Comparison of ENCODE assay signal across 12 cellular contexts in the genomic region with DNA sequence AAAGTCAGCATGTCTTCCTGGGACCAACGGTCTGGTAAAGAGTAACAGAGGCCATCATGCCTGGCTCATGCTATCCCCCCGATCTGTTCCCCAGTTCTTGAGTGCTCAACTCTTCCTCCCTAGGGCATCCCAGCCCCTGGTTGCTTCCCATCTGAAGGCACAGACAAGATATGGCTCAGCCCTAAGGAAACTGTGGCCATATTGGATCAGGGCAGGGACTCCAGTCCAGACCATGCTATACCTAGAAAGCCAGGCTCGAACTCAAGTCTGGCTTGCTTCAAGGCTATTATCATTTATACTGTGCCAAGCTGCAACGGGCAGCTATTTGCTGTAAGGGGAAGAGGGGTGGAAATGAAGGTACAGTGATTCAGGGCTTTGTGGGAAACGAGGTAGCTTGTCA. TPM values are rescaled to one million over a fixed set of nuclear protein-coding genes. Genes with fewer than 3 reads are reported as not detected.
A peak's percentile ranks its signal among the peaks of the same experiment; 100 is the strongest.
DNase-seq lines count a peak whose midpoint lies in the region; ATAC-seq, FAIRE-seq and TF ChIP-seq lines count a peak whose summit lies in the region.
"Had no signal": no experiment of that assay in that cellular context is flagged by ENCODE, and none has a peak within 500 bp of the region (broad histone marks: within the 10 kb centered on the region; RNA-seq: fewer than 3 reads in every experiment).

No MANE protein-coding gene starts in this region.

- H3K4me3 Mint-ChIP-seq in CD14-positive monocyte, result no peak overlapping the region
- H3K4me3 Mint-ChIP-seq in activated CD4-positive, alpha-beta memory T cell treated with anti-CD3 and anti-CD28 coated beads for 36 hours, result peak overlapping the region; percentile 98
- peak overlapping the region; percentile 77 to 96 (median 90) for H3K4me3 Mint-ChIP-seq in naive B cell

- intact Hi-C loops in CD14-positive monocyte (cut with micrococcal nuclease), result loop anchor here in 1 of 2 donors (5.0 kb wide), 1 partner anchor 61 kb away; no protein-coding TSS in a partner anchor
- intact Hi-C loops in activated CD4-positive, alpha-beta memory T cell treated with anti-CD3 and anti-CD28 coated beads for 36 hours (cut with micrococcal nuclease), result no loop called here

- ATAC-seq in naive B cell (ENCODE audit: low read depth in 2 of 2) (no peak), GM18498 (IDR thresholded peaks at IDR 0.05; ENCODE audit: unreplicated experiment) (no peak)

- in situ Hi-C loops in ACHN (cut with HindIII; ENCODE audit: low pct_ligation_motif_present, low pct_unique_long_range_greater_than_20kb, low sequenced_read_pairs), result no loop called here

- H3K27ac Mint-ChIP-seq in CD14-positive monocyte, result peak overlapping the region in 5 of 7 donors; percentile 9 to 82 (median 17)
- peak overlapping the region; percentile 94 for H3K27ac Mint-ChIP-seq in activated CD4-positive, alpha-beta memory T cell treated with anti-CD3 and anti-CD28 coated beads for 36 hours
- H3K27ac Mint-ChIP-seq in naive B cell, result peak overlapping the region; percentile 90 to 98 (median 98)

- H3K9me3 Mint-ChIP-seq in CD14-positive monocyte (peaks cover 0 to 2% (median 0%) of the 10 kb centered on the region in 7 donors), naive B cell (no peaks in the 10 kb centered on the region)
- no peaks in the 10 kb centered on the region for H3K9me3 Mint-ChIP-seq in activated CD4-positive, alpha-beta memory T cell treated with anti-CD3 and anti-CD28 coated beads for 36 hours

- no peak for DNase-seq in CD14-positive monocyte (ENCODE audit: low spot score)
- no peak for DNase-seq in HFF-Myc (ENCODE audit: extremely low read depth, low read depth)
- no peak for DNase-seq in activated CD4-positive, alpha-beta memory T cell treated with anti-CD3 and anti-CD28 coated beads for 36 hours
- DNase-seq in naive B cell, result no peak
- no peak for DNase-seq in NCI-H1092 (lab: John Stamatoyannopoulos, UW)
- DNase-seq in H54 (ENCODE audit: insufficient read length, low spot score), result no peak
- no peak for DNase-seq in ACHN
- DNase-seq: NCI-H1048; stimulated activated CD4-positive, alpha-beta T cell treated with anti-CD3 and anti-CD28 coated beads, Interleukin-4, amount 100 ng/mL, for 4 hours had no signal

- H3K4me1 Mint-ChIP-seq in CD14-positive monocyte (peaks cover 45% of the 10 kb centered on the region), naive B cell (peaks cover 42 to 64% (median 60%) of the 10 kb centered on the region in 3 donors)
- peaks cover 49% of the 10 kb centered on the region for H3K4me1 Mint-ChIP-seq in activated CD4-positive, alpha-beta memory T cell treated with anti-CD3 and anti-CD28 coated beads for 36 hours (ENCODE audit: low read depth)

- no peak for FAIRE-seq in H54 (lab: Jason Lieb, UNC)

- peaks cover 0 to 2% (median 0%) of the 10 kb centered on the region in 3 donors for H3K27me3 Mint-ChIP-seq in CD14-positive monocyte (ENCODE audit: low read depth in 3 of 3)
- H3K27me3 Mint-ChIP-seq in activated CD4-positive, alpha-beta memory T cell treated with anti-CD3 and anti-CD28 coated beads for 36 hours, result no peaks in the 10 kb centered on the region
- H3K27me3 Mint-ChIP-seq in naive B cell, result no peaks in the 10 kb centered on the region

- POLR2A ChIA-PET in activated CD4-positive, alpha-beta memory T cell treated with anti-CD3 and anti-CD28 coated beads for 36 hours (lab: Charles Lee), result interaction anchor here (0.7 to 1.6 kb wide), 4 partner anchors 13 to 108 kb away, joined by 3 to 7 read pairs (median 4); a partner anchor contains a TSS

- H3K36me3 Mint-ChIP-seq in CD14-positive monocyte (peaks cover 44 to 52% of the 10 kb centered on the region in 2 donors), naive B cell (peaks cover 10 to 24% of the 10 kb centered on the region in 2 donors)
- H3K36me3 Mint-ChIP-seq in activated CD4-positive, alpha-beta memory T cell treated with anti-CD3 and anti-CD28 coated beads for 36 hours, result peaks cover 52% of the 10 kb centered on the region

- peak overlapping the region; percentile 79 for H3K4me3 ChIP-seq in HFF-Myc (replicated peaks; ENCODE audit: low read depth, low read length)
- H3K4me3 ChIP-seq: thoracic aorta had no signal

- CTCF ChIA-PET in activated CD4-positive, alpha-beta memory T cell treated with anti-CD3 and anti-CD28 coated beads for 36 hours (lab: Charles Lee), result interaction anchor here (1.0 to 2.6 kb wide), 9 partner anchors 9 to 141 kb away, joined by 3 to 20 read pairs (median 6); a partner anchor contains a TSS

- no peak for TF ChIP-seq POLR2A in H54 (IDR thresholded peaks at IDR 0.05; ENCODE audit: low read depth, low read length)

- no peak for TF ChIP-seq CTCF in CD14-positive monocyte (IDR thresholded peaks at IDR 0.05)
- no peak for TF ChIP-seq CTCF in HFF-Myc (IDR thresholded peaks at IDR 0.05; ENCODE audit: low read depth, low read length, missing control alignments)

RNA-seq across cellular contexts. Expression of a gene that starts 2.8 kb away (rescaled TPM):
- polyA plus RNA-seq in CD14-positive monocyte, result 10 to 100 TPM in 1 of 2 donors, 1 to 10 TPM in 1; 6.0 to 12.5 TPM
- total RNA-seq in activated CD4-positive, alpha-beta memory T cell treated with anti-CD3 and anti-CD28 coated beads for 36 hours, result 100 to 1,000 TPM; 112 to 118 TPM
- polyA plus RNA-seq in naive B cell (ENCODE audit: low read depth in 6 of 6), result 10 to 100 TPM; 20.2 to 77.3 (median 43.0) TPM

RNA-seq across cellular contexts. Expression of a gene that starts 17.0 kb away (rescaled TPM):
- polyA plus RNA-seq in CD14-positive monocyte (1 to 10 TPM; 8.5 to 9.9 TPM), naive B cell (ENCODE audit: low read depth in 6 of 6) (10 to 100 TPM in 3 of 6 donors, 1 to 10 TPM in 3; 6.6 to 14.4 (median 9.4) TPM)
- 10 to 100 TPM; 63.4 to 69.7 TPM for total RNA-seq in activated CD4-positive, alpha-beta memory T cell treated with anti-CD3 and anti-CD28 coated beads for 36 hours

RNA-seq across cellular contexts. Expression of a gene that starts 29.9 kb away (rescaled TPM):
- 10 to 100 TPM; 41.3 to 41.7 TPM for polyA plus RNA-seq in CD14-positive monocyte
- 10 to 100 TPM; 21.8 to 21.9 TPM for total RNA-seq in activated CD4-positive, alpha-beta memory T cell treated with anti-CD3 and anti-CD28 coated beads for 36 hours
- polyA plus RNA-seq in naive B cell (ENCODE audit: low read depth in 6 of 6), result 10 to 100 TPM; 39.7 to 69.9 (median 44.8) TPM

RNA-seq across cellular contexts. Expression of a gene that starts 46.2 kb away (rescaled TPM):
- polyA plus RNA-seq in CD14-positive monocyte (not detected), naive B cell (ENCODE audit: low read depth in 6 of 6) (under 1 TPM in 4 of 6 donors, not detected in 2; 0.19 to 0.43 (median 0.31) TPM)
- under 1 TPM in 1 of 2 experiments, not detected in 1; 0.19 TPM for total RNA-seq in activated CD4-positive, alpha-beta memory T cell treated with anti-CD3 and anti-CD28 coated beads for 36 hours

RNA-seq across cellular contexts. Expression of a gene that starts 51.3 kb away (rescaled TPM):
- polyA plus RNA-seq in CD14-positive monocyte, result under 1 TPM in 1 of 2 donors, not detected in 1; 0.04 TPM
- total RNA-seq in activated CD4-positive, alpha-beta memory T cell treated with anti-CD3 and anti-CD28 coated beads for 36 hours, result not detected
- under 1 TPM in 3 of 6 donors, not detected in 3; 0.07 to 0.20 (median 0.12) TPM for polyA plus RNA-seq in naive B cell (ENCODE audit: low read depth in 6 of 6)
- polyA plus RNA-seq: esophagus had no signal

Comparison
In these comparisons a context has a peak if more than half of its experiments do, and no peak if none do; other contexts are left out.
1. H3K27ac Mint-ChIP-seq: peak in every context shown above with its lines; median percentile 98 in naive B cell; 94 in activated CD4-positive, alpha-beta memory T cell treated with anti-CD3 and anti-CD28 coated beads for 36 hours; 17 in CD14-positive monocyte.
2. H3K4me3 Mint-ChIP-seq: peak in activated CD4-positive, alpha-beta memory T cell treated with anti-CD3 and anti-CD28 coated beads for 36 hours (single experiment) and naive B cell (8 of 8); none in CD14-positive monocyte (0 of 2).